In the genomic region with DNA sequence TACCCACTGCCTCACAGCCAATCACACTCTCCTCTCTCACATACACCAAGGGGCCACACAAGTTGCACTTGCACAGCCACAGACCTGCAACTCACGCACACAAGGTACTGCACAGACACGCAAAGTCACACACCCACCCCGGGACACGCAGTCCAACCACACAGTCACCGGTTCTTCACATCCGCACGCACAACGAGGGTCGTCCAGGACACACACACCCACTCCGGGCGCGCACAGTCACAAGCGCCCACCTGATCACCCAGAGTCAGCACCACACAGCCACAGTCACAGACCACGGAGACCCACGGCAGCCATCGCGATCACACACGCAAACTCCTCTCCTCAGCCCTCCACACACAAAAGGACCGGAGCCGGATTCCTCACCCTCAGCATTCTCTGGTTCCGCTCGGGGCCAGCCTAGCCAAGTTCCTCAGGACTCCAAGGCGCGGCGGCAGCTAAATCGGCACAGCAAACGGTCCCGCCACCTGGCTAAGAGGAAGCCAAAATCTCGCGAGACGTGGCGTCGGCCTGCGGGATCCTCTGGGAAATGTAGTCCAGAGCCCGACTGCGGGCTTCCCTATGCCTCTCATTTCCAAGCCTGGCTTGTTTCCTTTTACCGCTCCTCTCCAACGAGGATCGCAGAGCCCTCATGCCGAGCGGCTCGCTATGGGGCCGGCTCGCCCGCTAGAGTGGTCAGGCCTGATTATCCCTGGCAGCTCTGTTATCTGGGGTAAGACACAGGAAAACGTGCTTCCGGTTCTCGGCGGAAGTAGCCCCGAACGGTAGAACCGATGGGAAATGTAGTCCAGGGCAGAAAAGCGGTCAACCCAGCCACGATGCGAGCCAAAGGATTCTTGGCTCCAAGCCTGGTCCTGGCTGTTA, we compare ENCODE assay signal across 8 cellular contexts. TPM values are rescaled to one million over a fixed set of nuclear protein-coding genes. Genes with fewer than 3 reads are reported as not detected.
DNase-seq lines count a peak whose midpoint lies in the region; ATAC-seq and TF ChIP-seq lines count a peak whose summit lies in the region.

ZNF850 (minus strand) TSS at position 467 of the 882 bp plus-strand sequence. CDS start 10,201 bp downstream, outside the sequence.

- CTCF ChIA-PET in activated CD4-positive, alpha-beta T cell treated with anti-CD3 and anti-CD28 coated beads for 36 hours (lab: Charles Lee) = interaction anchor here (0.7 kb wide), 1 partner anchor 936 kb away, joined by 3 read pairs; no protein-coding TSS in a partner anchor

- DNase-seq in AG09309 (ENCODE audit: low read depth) (peak; percentile 71), NCI-H345 treated with DMSO at 0.1 percent for 48 hours (lab: John Stamatoyannopoulos, UW; ENCODE audit: unreplicated experiment) (peak; percentile 100)
- DNase-seq in activated CD4-positive, alpha-beta T cell treated with anti-CD3 and anti-CD28 coated beads for 36 hours = peak; percentile 97
- DNase-seq in stimulated activated CD4-positive, alpha-beta T cell treated with anti-CD3 and anti-CD28 coated beads, Interleukin-1b, Interleukin-23, amount 100 ng/mL, for 24 hours (ENCODE audit: low read depth in 4 of 4, low spot score in 1 of 4) = peak; percentile 89 to 91 (median 90)

- H3K27me3 ChIP-seq in layer of hippocampus (ENCODE audit: control insufficient read depth, insufficient read depth, low read length) = no peaks in the 10 kb centered on the region

- H3K36me3 Mint-ChIP-seq in activated CD4-positive, alpha-beta T cell treated with anti-CD3 and anti-CD28 coated beads for 36 hours (ENCODE audit: low read depth) = peaks cover 56% of the 10 kb centered on the region

- ATAC-seq in GM19023 (IDR thresholded peaks at IDR 0.05; ENCODE audit: unreplicated experiment) (peak; percentile 87), HG03196 (IDR thresholded peaks at IDR 0.05; ENCODE audit: unreplicated experiment) (peak; percentile 96)
- ATAC-seq in activated CD4-positive, alpha-beta T cell treated with anti-CD3 and anti-CD28 coated beads for 36 hours = peak; percentile 92

- H3K27ac Mint-ChIP-seq in activated CD4-positive, alpha-beta T cell treated with anti-CD3 and anti-CD28 coated beads for 36 hours = peak within 1 kb of the TSS; percentile 97

- H3K27ac ChIP-seq in cingulate gyrus (ENCODE audit: low read depth, low read length) (peak within 1 kb of the TSS; percentile 42), layer of hippocampus (ENCODE audit: low read depth, low read length) (peak within 1 kb of the TSS; percentile 83)

- H3K9me3 Mint-ChIP-seq in activated CD4-positive, alpha-beta T cell treated with anti-CD3 and anti-CD28 coated beads for 36 hours (ENCODE audit: low read depth) = peaks cover 24% of the 10 kb centered on the region

- H3K4me3 ChIP-seq in AG09309 (ENCODE audit: control insufficient read depth, low read depth, low read length) = peak within 1 kb of the TSS; percentile 81

- POLR2A ChIA-PET in activated CD4-positive, alpha-beta T cell treated with anti-CD3 and anti-CD28 coated beads for 36 hours (lab: Charles Lee) = no interaction called here

- H3K4me1 Mint-ChIP-seq in activated CD4-positive, alpha-beta T cell treated with anti-CD3 and anti-CD28 coated beads for 36 hours = peaks cover 20% of the 10 kb centered on the region

- H3K27me3 Mint-ChIP-seq in activated CD4-positive, alpha-beta T cell treated with anti-CD3 and anti-CD28 coated beads for 36 hours = no peaks in the 10 kb centered on the region

- intact Hi-C loops in activated CD4-positive, alpha-beta T cell treated with anti-CD3 and anti-CD28 coated beads for 36 hours (cut with DNase I, micrococcal nuclease) = loop anchor here (1.0 to 10.0 kb wide), 18 partner anchors 25 to 558 kb away; partner anchors contain the start of genes ZNF260 (in 2 of the 2), ZNF345 (in 2 of the 2), ZNF461 (in 2 of the 2) and ZNF567 (in 2 of the 2)

- TF ChIP-seq CTCF in AG09309 (IDR thresholded peaks at IDR 0.05; ENCODE audit: control insufficient read depth, insufficient read depth, low read depth, low read length, missing control alignments) = no peak

- H3K4me3 Mint-ChIP-seq in activated CD4-positive, alpha-beta T cell treated with anti-CD3 and anti-CD28 coated beads for 36 hours = peak within 1 kb of the TSS; percentile 99

RNA-seq across cellular contexts. Expression of gene ZNF850, which starts in this region (rescaled TPM):
- total RNA-seq in activated CD4-positive, alpha-beta T cell treated with anti-CD3 and anti-CD28 coated beads for 36 hours = 10 to 100 TPM in 1 of 2 experiments, 1 to 10 TPM in 1; 7.0 to 10.7 TPM

Comparison
In these comparisons a context has a peak if more than half of its experiments do, and no peak if none do; other contexts are left out.
1. Peak in every context shown above with its lines: DNase-seq, ATAC-seq, H3K4me3 ChIP-seq and H3K27ac ChIP-seq.